In genomic region chr11:36273110-36273509, GRCh38 we compare ENCODE assay signal across 1 cellular context.
TF ChIP-seq lines count a peak whose summit lies in the region.

No MANE protein-coding gene starts in this region.

TF ChIP-seq in HEK293, 187 proteins besides CTCF, POLR2A, EP300 and RAD21 (continued from another document):
- TF ChIP-seq PRDM10 (tag by site-specific recombination; IDR thresholded peaks at IDR 0.05) = peak; percentile 34; the same call in 1 of the 2 replicates
